9 cellular contexts compared by ENCODE assay signal in the genomic region with DNA sequence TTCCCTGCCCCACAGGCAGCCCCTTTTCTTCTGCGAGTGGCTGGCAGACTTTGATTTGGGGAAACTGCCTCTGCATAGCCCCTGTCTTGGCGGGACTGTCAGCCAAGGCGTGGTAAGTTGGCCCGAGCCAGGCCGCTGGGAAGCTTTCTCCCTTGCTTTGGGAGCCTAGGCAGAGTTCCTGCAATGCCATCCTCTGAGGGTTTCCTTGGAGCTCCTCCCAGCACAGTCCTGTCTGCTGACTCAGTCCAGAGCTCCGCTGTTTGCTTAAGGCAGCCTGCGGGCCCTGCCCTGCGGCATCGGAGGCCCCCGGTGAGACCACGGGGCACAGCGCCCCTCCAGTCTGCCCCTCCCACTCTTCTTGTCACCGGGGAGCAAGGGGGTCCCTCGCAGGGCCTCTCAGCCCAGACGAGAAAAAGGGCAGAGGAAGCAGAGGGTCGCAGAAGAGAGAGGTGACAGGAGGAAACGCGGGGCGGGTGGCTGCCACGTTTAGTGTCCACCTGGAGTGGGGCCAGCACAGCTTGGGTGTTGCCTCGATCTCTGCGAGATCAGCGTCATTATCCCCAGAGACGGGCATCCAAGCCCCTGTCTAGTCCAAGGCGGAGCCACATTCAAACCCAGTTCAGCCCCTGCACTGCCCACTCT. TPM values are rescaled to one million over a fixed set of nuclear protein-coding genes. Genes with fewer than 3 reads are reported as not detected.
A peak's percentile ranks its signal among the peaks of the same experiment; 100 is the strongest.
DNase-seq lines count a peak whose midpoint lies in the region; ATAC-seq, FAIRE-seq and TF ChIP-seq lines count a peak whose summit lies in the region.
"Had no signal": no experiment of that assay in that cellular context is flagged by ENCODE, and none has a peak within 500 bp of the region (broad histone marks: within the 10 kb centered on the region; RNA-seq: fewer than 3 reads in every experiment).

No MANE protein-coding gene starts in this region.

- ATAC-seq in mucosa of descending colon (peak; percentile 82), GM18870 (IDR thresholded peaks at IDR 0.05; ENCODE audit: unreplicated experiment) (no peak), HG03469 (IDR thresholded peaks at IDR 0.05; ENCODE audit: unreplicated experiment) (no peak), GM18517 (IDR thresholded peaks at IDR 0.05; ENCODE audit: unreplicated experiment) (no peak), HG02642 (IDR thresholded peaks at IDR 0.05; ENCODE audit: poor library complexity, unreplicated experiment) (no peak)

- intact Hi-C loops in mucosa of descending colon (cut with DNase I, micrococcal nuclease) = no loop called here

- H3K4me3 ChIP-seq in H1 (ENCODE audit: extremely low read depth in 1 of 4, insufficient read depth in 2 of 4, low read depth in 3 of 4, low read length in 4 of 4) = no peak overlapping the region
- no peak overlapping the region for H3K4me3 ChIP-seq in mucosa of descending colon

- peak overlapping the region; percentile 89; the same call in 1 of the 2 replicates for H2BK5ac ChIP-seq in H1 (ENCODE audit: low read depth, low read length)

- H3K27me3 ChIP-seq in H1 (replicated peaks in 1 of 4; ENCODE audit: control insufficient read depth in 3 of 4, extremely low read depth in 1 of 4, insufficient read depth in 3 of 4, low read length in 3 of 4) = no peaks in the 10 kb centered on the region

- no peak overlapping the region for H3K14ac ChIP-seq in H1 (ENCODE audit: insufficient read length)

- no peak for FAIRE-seq in H1 (lab: Jason Lieb, UNC)
- FAIRE-seq: TTC549 had no signal

- H2AK5ac ChIP-seq in H1 (ENCODE audit: low read depth, low read length) = no peak overlapping the region

- H2AFZ ChIP-seq in H1 (ENCODE audit: low read length) = no peak overlapping the region

- TF ChIP-seq EP300 in H1 (IDR thresholded peaks at IDR 0.05; ENCODE audit: borderline replicate concordance in 1 of 2, low read depth in 2 of 2, low read length in 2 of 2) = no peak

- H3K9ac ChIP-seq in H1 (replicated peaks in 1 of 4; ENCODE audit: extremely low read depth in 1 of 4, low read depth in 3 of 4, low read length in 3 of 4) = no peak overlapping the region

- peak overlapping the region; percentile 80; the same call in 1 of the 2 replicates for H2BK12ac ChIP-seq in H1 (ENCODE audit: low read depth, low read length)

- H3K23ac ChIP-seq in H1 (ENCODE audit: insufficient read length) = no peak overlapping the region

- no peaks in the 10 kb centered on the region for H3K79me2 ChIP-seq in H1 (ENCODE audit: control insufficient read depth in 1 of 2, insufficient read depth in 2 of 2, low read length in 2 of 2)

- no peak overlapping the region for H3K27ac ChIP-seq in H1 (ENCODE audit: low read depth, low read length)

- H2BK120ac ChIP-seq in H1 (replicated peaks; ENCODE audit: low read depth, low read length) = no peak overlapping the region

- peak; percentile 71 for DNase-seq in AG08396 (ENCODE audit: low spot score)
- DNase-seq in LoVo (ENCODE audit: low spot score) = peak; percentile 89
- no peak for DNase-seq in H1 (ENCODE audit: low read depth in 1 of 2, low spot score in 2 of 2)
- peak; percentile 39 to 68 (median 67) for DNase-seq in mucosa of descending colon

- POLR2A ChIA-PET in H1 (lab: Charles Lee; ENCODE audit: partially characterized antibody) = interaction anchor here (0.6 kb wide), 1 partner anchor 285 kb away, joined by 3 read pairs; no protein-coding TSS in a partner anchor

- no peak for TF ChIP-seq POLR2A in H1 (IDR thresholded peaks at IDR 0.05; ENCODE audit: control extremely low read depth in 1 of 2, low read depth in 2 of 2, low read length in 2 of 2)

- no peak for TF ChIP-seq CTCF in H1 (IDR thresholded peaks at IDR 0.05; ENCODE audit: control extremely low read depth in 1 of 3, insufficient read depth in 1 of 3, low read depth in 1 of 3, low read length in 3 of 3)
- no peak for TF ChIP-seq CTCF in mucosa of descending colon (IDR thresholded peaks at IDR 0.05)

- TF ChIP-seq RAD21 in H1 (IDR thresholded peaks at IDR 0.05 in 1 of 2, conservative IDR thresholded peaks at IDR 0.05 in 1 of 2; ENCODE audit: low read depth in 2 of 2, low read length in 2 of 2) = no peak

- peak overlapping the region; percentile 61 for H4K91ac ChIP-seq in H1 (replicated peaks; ENCODE audit: insufficient read length, low read length)

- no peaks in the 10 kb centered on the region; a peak in 2 of 4 replicates for H3K9me3 ChIP-seq in H1 (ENCODE audit: insufficient read depth in 2 of 2, low read depth in 1 of 2, low read length in 1 of 2)
- H3K9me3 ChIP-seq in mucosa of descending colon = no peaks in the 10 kb centered on the region

- CTCF ChIA-PET in H1 (lab: Charles Lee; ENCODE audit: partially characterized antibody) = interaction anchor here (1.1 to 2.2 kb wide), 5 partner anchors 14 to 158 kb away, joined by 3 to 6 read pairs (median 4); no protein-coding TSS in a partner anchor

- H2BK20ac ChIP-seq in H1 (ENCODE audit: low read length) = peak overlapping the region; percentile 48; the same call in 1 of the 2 replicates

- H3K4me1 ChIP-seq in H1 (replicated peaks in 1 of 4; ENCODE audit: control insufficient read depth in 3 of 4, insufficient read depth in 4 of 4, low read length in 3 of 4) (peaks cover 0 to 9% (median 3%) of the 10 kb centered on the region in 4 experiments; a peak in 4 of 7 replicates), mucosa of descending colon (ENCODE audit: low read depth) (peaks cover 12% of the 10 kb centered on the region)

- no peak overlapping the region for H4K8ac ChIP-seq in H1 (ENCODE audit: extremely low read depth, insufficient read depth, low read length)

- no peaks in the 10 kb centered on the region for H3K79me1 ChIP-seq in H1 (ENCODE audit: low read depth, low read length)

- no peak overlapping the region for H2BK15ac ChIP-seq in H1 (ENCODE audit: low read length)

- H3K56ac ChIP-seq in H1 (replicated peaks; ENCODE audit: insufficient read length, low read depth, low read length) = no peak overlapping the region

- no peak overlapping the region for H3K4me2 ChIP-seq in H1 (ENCODE audit: insufficient read depth in 1 of 2, low read depth in 2 of 2, low read length in 2 of 2)

- peak overlapping the region; percentile 32 for H3K18ac ChIP-seq in H1 (ENCODE audit: extremely low read depth, low read length)

- peaks cover 0 to 4% of the 10 kb centered on the region in 2 experiments for H4K20me1 ChIP-seq in H1 (replicated peaks in 1 of 2; ENCODE audit: control insufficient read depth in 1 of 2, insufficient read depth in 2 of 2, low read length in 2 of 2)

- no peak overlapping the region for H4K5ac ChIP-seq in H1 (ENCODE audit: insufficient read length, low read depth, low read length)

- no peak overlapping the region for H3K4ac ChIP-seq in H1 (replicated peaks; ENCODE audit: insufficient read length, low read depth, low read length)

- peaks cover 10% of the 10 kb centered on the region; the same call in 1 of the 2 replicates for H3K23me2 ChIP-seq in H1 (ENCODE audit: low read depth, low read length)

- no peaks in the 10 kb centered on the region for H3K36me3 ChIP-seq in H1 (ENCODE audit: control insufficient read depth in 2 of 4, insufficient read depth in 4 of 4, low read length in 3 of 4)
- no peaks in the 10 kb centered on the region for H3K36me3 ChIP-seq in mucosa of descending colon (ENCODE audit: low read depth)

- 87% methylated on average over 25 of the region's 25 CpGs; no CpG with 5 or more reads in 1 of the 2 experiments for WGBS in H1 (ENCODE audit: extremely low coverage in 1 of 2, insufficient coverage in 1 of 2, insufficient read length in 1 of 2, insufficient replicate concordance in 2 of 2, low coverage in 1 of 2, low lambda C conversion rate in 2 of 2, missing lambda C conversion rate in 1 of 2), 2 experiments

TF ChIP-seq in H1, 55 proteins besides CTCF, POLR2A, EP300 and RAD21 (continues in another document):
- no peak for TF ChIP-seq YY1 (IDR thresholded peaks at IDR 0.05; ENCODE audit: low read depth, low read length)
- TF ChIP-seq, protein P1, sequence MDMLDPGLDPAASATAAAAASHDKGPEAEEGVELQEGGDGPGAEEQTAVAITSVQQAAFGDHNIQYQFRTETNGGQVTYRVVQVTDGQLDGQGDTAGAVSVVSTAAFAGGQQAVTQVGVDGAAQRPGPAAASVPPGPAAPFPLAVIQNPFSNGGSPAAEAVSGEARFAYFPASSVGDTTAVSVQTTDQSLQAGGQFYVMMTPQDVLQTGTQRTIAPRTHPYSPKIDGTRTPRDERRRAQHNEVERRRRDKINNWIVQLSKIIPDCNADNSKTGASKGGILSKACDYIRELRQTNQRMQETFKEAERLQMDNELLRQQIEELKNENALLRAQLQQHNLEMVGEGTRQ (IDR thresholded peaks at IDR 0.05; ENCODE audit: low read length) = no peak
- TF ChIP-seq, protein P2, sequence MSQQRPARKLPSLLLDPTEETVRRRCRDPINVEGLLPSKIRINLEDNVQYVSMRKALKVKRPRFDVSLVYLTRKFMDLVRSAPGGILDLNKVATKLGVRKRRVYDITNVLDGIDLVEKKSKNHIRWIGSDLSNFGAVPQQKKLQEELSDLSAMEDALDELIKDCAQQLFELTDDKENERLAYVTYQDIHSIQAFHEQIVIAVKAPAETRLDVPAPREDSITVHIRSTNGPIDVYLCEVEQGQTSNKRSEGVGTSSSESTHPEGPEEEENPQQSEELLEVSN (IDR thresholded peaks at IDR 0.05) = no peak
- no peak for TF ChIP-seq SIRT6 (IDR thresholded peaks at IDR 0.05; ENCODE audit: low read length)
- TF ChIP-seq TEAD4 (IDR thresholded peaks at IDR 0.05; ENCODE audit: low read depth, low read length) = no peak

RNA-seq across cellular contexts. Expression of gene CHST15, which starts 58.9 kb away (rescaled TPM):
- 9.1 and 9.4 TPM in 2 replicates for total RNA-seq in H1 (2021; fragmentation: NEBNext Ultra II Directional; extraction: Animal tissue kit (Norgen Biotek cat#: 25700))
- 7.4 and 8.8 TPM in 2 replicates for polyA plus RNA-seq in H1 (2011; rRNA removed)
- polyA plus RNA-seq in H1 (2011; cell fraction: cytosol; rRNA removed) = 6.8 TPM
- polyA plus RNA-seq in H1 (2011; cell fraction: nucleus; rRNA removed) = 9.3 TPM
- 5.7 to 7.3 TPM (median 6.0 TPM) in 4 replicates for polyA plus RNA-seq in H1 (2012, experiment 1 of 2)
- polyA plus RNA-seq in H1 (2012, experiment 2 of 2) = 2.3 TPM
- 4.7 TPM for polyA plus RNA-seq in H1 (2013, experiment 1 of 2)
- 5.0 TPM for polyA plus RNA-seq in H1 (2013, experiment 2 of 2)
- 17.4 and 19.5 TPM in 2 replicates for polyA minus RNA-seq in H1 (2011; rRNA and poly(A)+ RNA removed)
- polyA minus RNA-seq in H1 (2011; cell fraction: cytosol; rRNA and poly(A)+ RNA removed) = 7.5 TPM
- 15.1 TPM for polyA minus RNA-seq in H1 (2011; cell fraction: nucleus; rRNA and poly(A)+ RNA removed)
- 10 to 100 TPM in 2 of 3 donors, 1 to 10 TPM in 1; 4.8 to 64.5 (median 10.8) TPM for total RNA-seq in mucosa of descending colon

Comparison
In these comparisons a context has a peak if more than half of its experiments do, and no peak if none do; other contexts are left out.
1. DNase-seq: peak in AG08396 (single experiment), LoVo (single experiment) and mucosa of descending colon (3 of 3); none in H1 (0 of 2).